8 cellular contexts compared by ENCODE assay signal in genomic region chr6:16964553-16965499, GRCh38.
DNase-seq lines count a peak whose midpoint lies in the region; ATAC-seq and TF ChIP-seq lines count a peak whose summit lies in the region.

No MANE protein-coding gene starts in this region.

- H3K36me3 ChIP-seq in body of pancreas (replicated peaks in 1 of 2; ENCODE audit: insufficient read depth in 1 of 2, low read depth in 2 of 2) (no peaks in the 10 kb centered on the region), smooth muscle cell (ENCODE audit: low read depth) (no peaks in the 10 kb centered on the region)

- TF ChIP-seq POLR2A in body of pancreas (IDR thresholded peaks at IDR 0.05): no peak

- 25% methylated on average over 21 of the region's 21 CpGs for WGBS in body of pancreas, 2 donors
- WGBS in smooth muscle cell (ENCODE audit: low lambda C conversion rate): 22% methylated on average over 21 of the region's 21 CpGs

- POLR2A ChIA-PET in HEK293T (lab: Yijun Ruan, JAX): interaction anchor here (0.9 kb wide), 1 partner anchor 202 kb away, joined by 4 read pairs; no protein-coding TSS in a partner anchor

- H3K79me2 ChIP-seq in smooth muscle cell (ENCODE audit: low read depth): no peaks in the 10 kb centered on the region

- peak overlapping the region; percentile 48 for H3K9ac ChIP-seq in smooth muscle cell (ENCODE audit: low read depth)

- CTCF ChIA-PET in HEK293T (lab: Yijun Ruan, JAX): interaction anchor here (0.6 to 2.3 kb wide), 18 partner anchors 9 to 633 kb away, joined by 3 to 12 read pairs (median 4); partner anchors contain the start of gene ATXN1

- H3K9me3 ChIP-seq in body of pancreas: no peaks in the 10 kb centered on the region
- no peaks in the 10 kb centered on the region for H3K9me3 ChIP-seq in smooth muscle cell (replicated peaks; ENCODE audit: low read depth)

- DNase-seq in GM10266 (ENCODE audit: extremely low spot score) (peak; percentile 63), HEK293T (ENCODE audit: extremely low spot score) (peak; percentile 85), NCI-H1417 treated with DMSO at 0.1 percent for 48 hours (lab: John Stamatoyannopoulos, UW) (peak; percentile 37), UCSD-AML1 (lab: John Stamatoyannopoulos, UW; ENCODE audit: unreplicated experiment) (peak; percentile 66), body of pancreas (peak; percentile 75 to 82 (median 80)), iPS DF 19.7 (ENCODE audit: low read depth, low spot score) (peak; percentile 57), smooth muscle cell (lab: John Stamatoyannopoulos, UW; ENCODE audit: unreplicated experiment) (peak; percentile 50), OCI-M2 (lab: John Stamatoyannopoulos, UW; ENCODE audit: unreplicated experiment) (no peak)

- intact Hi-C loops in body of pancreas (cut with DNase I): no loop called here

- peak overlapping the region; percentile 79 for H2AFZ ChIP-seq in smooth muscle cell (ENCODE audit: low read depth)

- H3K4me2 ChIP-seq in smooth muscle cell: peak overlapping the region; percentile 71

- H3K27ac ChIP-seq in body of pancreas (no peak overlapping the region), smooth muscle cell (ENCODE audit: low read depth) (peak overlapping the region; percentile 33)

- TF ChIP-seq CTCF in GM10266 (IDR thresholded peaks at IDR 0.05; ENCODE audit: control insufficient read depth, insufficient read depth, low read depth, missing control alignments) (peak; percentile 92), body of pancreas (IDR thresholded peaks at IDR 0.05) (peak; percentile 74 to 92 (median 90)), smooth muscle cell (IDR thresholded peaks at IDR 0.05; ENCODE audit: borderline replicate concordance, insufficient read depth, poor library complexity, severe bottlenecking) (peak; percentile 94)

- no peak overlapping the region for H3K4me3 ChIP-seq in body of pancreas
- H3K4me3 ChIP-seq in smooth muscle cell: no peak overlapping the region

- H3K4me1 ChIP-seq in body of pancreas (peaks cover 7% of the 10 kb centered on the region), smooth muscle cell (ENCODE audit: low read depth) (no peaks in the 10 kb centered on the region)

- peak; percentile 93 for ATAC-seq in body of pancreas

- H3F3A ChIP-seq in smooth muscle cell (ENCODE audit: low read depth): peaks cover 6% of the 10 kb centered on the region

- H4K20me1 ChIP-seq in smooth muscle cell (ENCODE audit: low read depth): no peaks in the 10 kb centered on the region

- H3K27me3 ChIP-seq in body of pancreas (no peaks in the 10 kb centered on the region), smooth muscle cell (ENCODE audit: low read depth) (no peaks in the 10 kb centered on the region)

TF ChIP-seq in HEK293T, 16 proteins besides CTCF, POLR2A, EP300 and RAD21:
- peak; percentile 44; the same call in 1 of the 2 replicates for TF ChIP-seq CTBP1 (IDR thresholded peaks at IDR 0.05; ENCODE audit: borderline replicate concordance)
- TF ChIP-seq FOXK2 (IDR thresholded peaks at IDR 0.05): no peak
- TF ChIP-seq SUZ12 (IDR thresholded peaks at IDR 0.05): no peak
- TF ChIP-seq ARNT (IDR thresholded peaks at IDR 0.05): peak; percentile 97
- TF ChIP-seq PKNOX1 (IDR thresholded peaks at IDR 0.05): peak; percentile 83
- no peak for TF ChIP-seq NFRKB (IDR thresholded peaks at IDR 0.05)
- no peak for TF ChIP-seq ZNF384 (IDR thresholded peaks at IDR 0.05)
